In the genomic region with DNA sequence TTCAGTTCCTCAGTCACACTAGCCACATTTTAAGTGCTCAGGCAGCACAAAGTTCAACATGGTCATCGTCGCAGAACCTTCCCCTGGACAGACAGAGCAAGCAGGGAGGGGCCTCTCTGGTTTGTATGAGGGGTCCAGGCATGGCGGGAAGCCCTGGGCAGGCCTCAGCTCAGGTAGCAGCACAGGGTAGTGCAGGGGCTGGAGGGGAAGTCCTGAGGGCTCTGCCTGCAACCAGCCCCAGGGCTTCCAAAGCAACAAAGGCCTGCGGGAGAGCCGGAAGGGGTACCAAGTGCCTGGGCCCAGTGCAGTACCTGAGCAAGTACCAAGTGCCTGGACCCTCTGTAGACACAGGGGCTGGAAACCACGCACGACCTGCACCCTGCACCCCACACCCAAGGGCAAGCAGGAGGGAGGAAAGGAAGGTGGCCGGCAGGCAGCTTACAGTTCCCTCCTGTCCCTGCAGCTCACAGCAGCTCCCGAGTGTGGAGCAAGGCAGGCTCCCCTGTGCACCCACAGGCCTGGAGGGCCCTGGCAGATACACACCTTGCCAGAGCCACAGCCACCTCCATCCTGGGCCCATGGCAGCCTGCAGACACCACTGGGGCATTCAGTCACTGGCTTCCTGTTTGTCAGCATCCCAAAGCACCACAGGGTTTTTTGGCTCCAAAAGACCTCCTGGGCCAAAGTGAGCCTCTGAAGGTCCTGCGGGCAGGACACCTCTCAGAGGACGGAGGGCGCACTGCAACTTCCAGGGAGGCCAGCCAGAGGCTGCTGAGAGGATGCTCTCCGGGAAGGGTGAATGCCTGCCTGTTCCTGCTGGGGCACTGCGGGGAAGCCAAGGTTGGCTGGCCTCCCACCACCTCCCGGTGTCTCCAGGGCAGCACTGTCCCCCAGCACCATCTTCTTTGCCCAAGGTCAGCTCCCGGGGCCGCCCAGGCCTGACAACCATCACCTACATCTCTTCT, we compare ENCODE assay signal across 3 cellular contexts.
TF ChIP-seq lines count a peak whose summit lies in the region.

No MANE protein-coding gene starts in this region.

TF ChIP-seq in SK-N-SH, 30 proteins besides CTCF, POLR2A, EP300 and RAD21 (continued from another document):
- no peak for TF ChIP-seq RCOR1 (IDR thresholded peaks at IDR 0.05; ENCODE audit: low read length)
- TF ChIP-seq RFX5 (IDR thresholded peaks at IDR 0.05; ENCODE audit: low read length): no peak
- no peak for TF ChIP-seq TCF12 (IDR thresholded peaks at IDR 0.05)
- no peak for TF ChIP-seq ELF1 (IDR thresholded peaks at IDR 0.05)
- TF ChIP-seq TAF1 (IDR thresholded peaks at IDR 0.05; ENCODE audit: borderline replicate concordance, low read depth, low read length): no peak
- TF ChIP-seq, protein P1, sequence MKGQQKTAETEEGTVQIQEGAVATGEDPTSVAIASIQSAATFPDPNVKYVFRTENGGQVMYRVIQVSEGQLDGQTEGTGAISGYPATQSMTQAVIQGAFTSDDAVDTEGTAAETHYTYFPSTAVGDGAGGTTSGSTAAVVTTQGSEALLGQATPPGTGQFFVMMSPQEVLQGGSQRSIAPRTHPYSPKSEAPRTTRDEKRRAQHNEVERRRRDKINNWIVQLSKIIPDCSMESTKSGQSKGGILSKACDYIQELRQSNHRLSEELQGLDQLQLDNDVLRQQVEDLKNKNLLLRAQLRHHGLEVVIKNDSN (IDR thresholded peaks at IDR 0.05; ENCODE audit: borderline replicate concordance, low read depth): no peak
- TF ChIP-seq, protein P2, sequence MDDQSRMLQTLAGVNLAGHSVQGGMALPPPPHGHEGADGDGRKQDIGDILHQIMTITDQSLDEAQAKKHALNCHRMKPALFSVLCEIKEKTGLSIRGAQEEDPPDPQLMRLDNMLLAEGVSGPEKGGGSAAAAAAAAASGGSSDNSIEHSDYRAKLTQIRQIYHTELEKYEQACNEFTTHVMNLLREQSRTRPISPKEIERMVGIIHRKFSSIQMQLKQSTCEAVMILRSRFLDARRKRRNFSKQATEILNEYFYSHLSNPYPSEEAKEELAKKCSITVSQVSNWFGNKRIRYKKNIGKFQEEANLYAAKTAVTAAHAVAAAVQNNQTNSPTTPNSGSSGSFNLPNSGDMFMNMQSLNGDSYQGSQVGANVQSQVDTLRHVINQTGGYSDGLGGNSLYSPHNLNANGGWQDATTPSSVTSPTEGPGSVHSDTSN (IDR thresholded peaks at IDR 0.05): no peak
- TF ChIP-seq CHD2 (IDR thresholded peaks at IDR 0.05; ENCODE audit: low read length, partially characterized antibody): no peak
- no peak for TF ChIP-seq GATA2 (CRISPR knock-in tag; IDR thresholded peaks at IDR 0.05)
- TF ChIP-seq FOXJ3 (CRISPR knock-in tag; IDR thresholded peaks at IDR 0.05): no peak

TF ChIP-seq in SK-N-SH treated with all-trans-retinoic acid at 6 μM for 48 hours, 23 proteins besides CTCF, POLR2A, EP300 and RAD21 (continued from another document and continues in another):
- TF ChIP-seq, protein P3, sequence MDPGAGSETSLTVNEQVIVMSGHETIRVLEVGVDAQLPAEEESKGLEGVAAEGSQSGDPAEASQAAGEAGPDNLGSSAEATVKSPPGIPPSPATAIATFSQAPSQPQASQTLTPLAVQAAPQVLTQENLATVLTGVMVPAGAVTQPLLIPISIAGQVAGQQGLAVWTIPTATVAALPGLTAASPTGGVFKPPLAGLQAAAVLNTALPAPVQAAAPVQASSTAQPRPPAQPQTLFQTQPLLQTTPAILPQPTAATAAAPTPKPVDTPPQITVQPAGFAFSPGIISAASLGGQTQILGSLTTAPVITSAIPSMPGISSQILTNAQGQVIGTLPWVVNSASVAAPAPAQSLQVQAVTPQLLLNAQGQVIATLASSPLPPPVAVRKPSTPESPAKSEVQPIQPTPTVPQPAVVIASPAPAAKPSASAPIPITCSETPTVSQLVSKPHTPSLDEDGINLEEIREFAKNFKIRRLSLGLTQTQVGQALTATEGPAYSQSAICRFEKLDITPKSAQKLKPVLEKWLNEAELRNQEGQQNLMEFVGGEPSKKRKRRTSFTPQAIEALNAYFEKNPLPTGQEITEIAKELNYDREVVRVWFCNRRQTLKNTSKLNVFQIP (CRISPR knock-in tag; IDR thresholded peaks at IDR 0.05; ENCODE audit: borderline replicate concordance, low read depth): no peak
- no peak for TF ChIP-seq RARB (CRISPR knock-in tag; IDR thresholded peaks at IDR 0.05)
- TF ChIP-seq ARNTL (CRISPR knock-in tag; IDR thresholded peaks at IDR 0.05; ENCODE audit: borderline replicate concordance, low read depth): no peak
- no peak for TF ChIP-seq SNAI2 (CRISPR knock-in tag; IDR thresholded peaks at IDR 0.05)
- no peak for TF ChIP-seq ZNF8 (CRISPR knock-in tag; IDR thresholded peaks at IDR 0.05)
- TF ChIP-seq PPARA (CRISPR knock-in tag; IDR thresholded peaks at IDR 0.05; ENCODE audit: borderline replicate concordance): no peak
- no peak for TF ChIP-seq ZFP3 (CRISPR knock-in tag; IDR thresholded peaks at IDR 0.05)
- TF ChIP-seq TCF4 (CRISPR knock-in tag; IDR thresholded peaks at IDR 0.05; ENCODE audit: borderline replicate concordance): no peak
- TF ChIP-seq, protein P4, sequence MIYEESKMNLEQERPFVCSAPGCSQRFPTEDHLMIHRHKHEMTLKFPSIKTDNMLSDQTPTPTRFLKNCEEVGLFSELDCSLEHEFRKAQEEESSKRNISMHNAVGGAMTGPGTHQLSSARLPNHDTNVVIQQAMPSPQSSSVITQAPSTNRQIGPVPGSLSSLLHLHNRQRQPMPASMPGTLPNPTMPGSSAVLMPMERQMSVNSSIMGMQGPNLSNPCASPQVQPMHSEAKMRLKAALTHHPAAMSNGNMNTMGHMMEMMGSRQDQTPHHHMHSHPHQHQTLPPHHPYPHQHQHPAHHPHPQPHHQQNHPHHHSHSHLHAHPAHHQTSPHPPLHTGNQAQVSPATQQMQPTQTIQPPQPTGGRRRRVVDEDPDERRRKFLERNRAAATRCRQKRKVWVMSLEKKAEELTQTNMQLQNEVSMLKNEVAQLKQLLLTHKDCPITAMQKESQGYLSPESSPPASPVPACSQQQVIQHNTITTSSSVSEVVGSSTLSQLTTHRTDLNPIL (CRISPR knock-in tag; IDR thresholded peaks at IDR 0.05; ENCODE audit: low read depth): no peak
- no peak for TF ChIP-seq ZNF565 (CRISPR knock-in tag; conservative IDR thresholded peaks at IDR 0.05; ENCODE audit: low read depth)
- TF ChIP-seq GLIS3 (CRISPR knock-in tag; IDR thresholded peaks at IDR 0.05): no peak
- no peak for TF ChIP-seq CSDC2 (CRISPR knock-in tag; IDR thresholded peaks at IDR 0.05)
- no peak for TF ChIP-seq BACH2 (CRISPR knock-in tag; IDR thresholded peaks at IDR 0.05; ENCODE audit: borderline replicate concordance)
- TF ChIP-seq ZC3H10 (CRISPR knock-in tag; IDR thresholded peaks at IDR 0.05): no peak
- no peak for TF ChIP-seq ZNF70 (CRISPR knock-in tag; IDR thresholded peaks at IDR 0.05)
- TF ChIP-seq, protein P5, sequence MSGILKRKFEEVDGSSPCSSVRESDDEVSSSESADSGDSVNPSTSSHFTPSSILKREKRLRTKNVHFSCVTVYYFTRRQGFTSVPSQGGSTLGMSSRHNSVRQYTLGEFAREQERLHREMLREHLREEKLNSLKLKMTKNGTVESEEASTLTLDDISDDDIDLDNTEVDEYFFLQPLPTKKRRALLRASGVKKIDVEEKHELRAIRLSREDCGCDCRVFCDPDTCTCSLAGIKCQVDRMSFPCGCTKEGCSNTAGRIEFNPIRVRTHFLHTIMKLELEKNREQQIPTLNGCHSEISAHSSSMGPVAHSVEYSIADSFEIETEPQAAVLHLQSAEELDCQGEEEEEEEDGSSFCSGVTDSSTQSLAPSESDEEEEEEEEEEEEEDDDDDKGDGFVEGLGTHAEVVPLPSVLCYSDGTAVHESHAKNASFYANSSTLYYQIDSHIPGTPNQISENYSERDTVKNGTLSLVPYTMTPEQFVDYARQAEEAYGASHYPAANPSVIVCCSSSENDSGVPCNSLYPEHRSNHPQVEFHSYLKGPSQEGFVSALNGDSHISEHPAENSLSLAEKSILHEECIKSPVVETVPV (CRISPR knock-in tag; IDR thresholded peaks at IDR 0.05): no peak
- TF ChIP-seq, protein P6, sequence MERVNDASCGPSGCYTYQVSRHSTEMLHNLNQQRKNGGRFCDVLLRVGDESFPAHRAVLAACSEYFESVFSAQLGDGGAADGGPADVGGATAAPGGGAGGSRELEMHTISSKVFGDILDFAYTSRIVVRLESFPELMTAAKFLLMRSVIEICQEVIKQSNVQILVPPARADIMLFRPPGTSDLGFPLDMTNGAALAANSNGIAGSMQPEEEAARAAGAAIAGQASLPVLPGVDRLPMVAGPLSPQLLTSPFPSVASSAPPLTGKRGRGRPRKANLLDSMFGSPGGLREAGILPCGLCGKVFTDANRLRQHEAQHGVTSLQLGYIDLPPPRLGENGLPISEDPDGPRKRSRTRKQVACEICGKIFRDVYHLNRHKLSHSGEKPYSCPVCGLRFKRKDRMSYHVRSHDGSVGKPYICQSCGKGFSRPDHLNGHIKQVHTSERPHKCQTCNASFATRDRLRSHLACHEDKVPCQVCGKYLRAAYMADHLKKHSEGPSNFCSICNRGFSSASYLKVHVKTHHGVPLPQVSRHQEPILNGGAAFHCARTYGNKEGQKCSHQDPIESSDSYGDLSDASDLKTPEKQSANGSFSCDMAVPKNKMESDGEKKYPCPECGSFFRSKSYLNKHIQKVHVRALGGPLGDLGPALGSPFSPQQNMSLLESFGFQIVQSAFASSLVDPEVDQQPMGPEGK (CRISPR knock-in tag; IDR thresholded peaks at IDR 0.05; ENCODE audit: borderline replicate concordance): no peak

TF ChIP-seq in GM23338, 12 proteins besides CTCF, POLR2A, EP300 and RAD21:
- TF ChIP-seq EZH2 (IDR thresholded peaks at IDR 0.05; ENCODE audit: low read depth, unreplicated experiment) (no peak), EZH2phosphoT487 (IDR thresholded peaks at IDR 0.05; ENCODE audit: unreplicated experiment) (no peak), POLR2AphosphoS5 (IDR thresholded peaks at IDR 0.05; ENCODE audit: low read depth) (no peak), ZNF331 (CRISPR knock-in tag; IDR thresholded peaks at IDR 0.05; ENCODE audit: low read depth) (no peak), ZNF114 (CRISPR knock-in tag; IDR thresholded peaks at IDR 0.05) (no peak)
- TF ChIP-seq, protein P7, sequence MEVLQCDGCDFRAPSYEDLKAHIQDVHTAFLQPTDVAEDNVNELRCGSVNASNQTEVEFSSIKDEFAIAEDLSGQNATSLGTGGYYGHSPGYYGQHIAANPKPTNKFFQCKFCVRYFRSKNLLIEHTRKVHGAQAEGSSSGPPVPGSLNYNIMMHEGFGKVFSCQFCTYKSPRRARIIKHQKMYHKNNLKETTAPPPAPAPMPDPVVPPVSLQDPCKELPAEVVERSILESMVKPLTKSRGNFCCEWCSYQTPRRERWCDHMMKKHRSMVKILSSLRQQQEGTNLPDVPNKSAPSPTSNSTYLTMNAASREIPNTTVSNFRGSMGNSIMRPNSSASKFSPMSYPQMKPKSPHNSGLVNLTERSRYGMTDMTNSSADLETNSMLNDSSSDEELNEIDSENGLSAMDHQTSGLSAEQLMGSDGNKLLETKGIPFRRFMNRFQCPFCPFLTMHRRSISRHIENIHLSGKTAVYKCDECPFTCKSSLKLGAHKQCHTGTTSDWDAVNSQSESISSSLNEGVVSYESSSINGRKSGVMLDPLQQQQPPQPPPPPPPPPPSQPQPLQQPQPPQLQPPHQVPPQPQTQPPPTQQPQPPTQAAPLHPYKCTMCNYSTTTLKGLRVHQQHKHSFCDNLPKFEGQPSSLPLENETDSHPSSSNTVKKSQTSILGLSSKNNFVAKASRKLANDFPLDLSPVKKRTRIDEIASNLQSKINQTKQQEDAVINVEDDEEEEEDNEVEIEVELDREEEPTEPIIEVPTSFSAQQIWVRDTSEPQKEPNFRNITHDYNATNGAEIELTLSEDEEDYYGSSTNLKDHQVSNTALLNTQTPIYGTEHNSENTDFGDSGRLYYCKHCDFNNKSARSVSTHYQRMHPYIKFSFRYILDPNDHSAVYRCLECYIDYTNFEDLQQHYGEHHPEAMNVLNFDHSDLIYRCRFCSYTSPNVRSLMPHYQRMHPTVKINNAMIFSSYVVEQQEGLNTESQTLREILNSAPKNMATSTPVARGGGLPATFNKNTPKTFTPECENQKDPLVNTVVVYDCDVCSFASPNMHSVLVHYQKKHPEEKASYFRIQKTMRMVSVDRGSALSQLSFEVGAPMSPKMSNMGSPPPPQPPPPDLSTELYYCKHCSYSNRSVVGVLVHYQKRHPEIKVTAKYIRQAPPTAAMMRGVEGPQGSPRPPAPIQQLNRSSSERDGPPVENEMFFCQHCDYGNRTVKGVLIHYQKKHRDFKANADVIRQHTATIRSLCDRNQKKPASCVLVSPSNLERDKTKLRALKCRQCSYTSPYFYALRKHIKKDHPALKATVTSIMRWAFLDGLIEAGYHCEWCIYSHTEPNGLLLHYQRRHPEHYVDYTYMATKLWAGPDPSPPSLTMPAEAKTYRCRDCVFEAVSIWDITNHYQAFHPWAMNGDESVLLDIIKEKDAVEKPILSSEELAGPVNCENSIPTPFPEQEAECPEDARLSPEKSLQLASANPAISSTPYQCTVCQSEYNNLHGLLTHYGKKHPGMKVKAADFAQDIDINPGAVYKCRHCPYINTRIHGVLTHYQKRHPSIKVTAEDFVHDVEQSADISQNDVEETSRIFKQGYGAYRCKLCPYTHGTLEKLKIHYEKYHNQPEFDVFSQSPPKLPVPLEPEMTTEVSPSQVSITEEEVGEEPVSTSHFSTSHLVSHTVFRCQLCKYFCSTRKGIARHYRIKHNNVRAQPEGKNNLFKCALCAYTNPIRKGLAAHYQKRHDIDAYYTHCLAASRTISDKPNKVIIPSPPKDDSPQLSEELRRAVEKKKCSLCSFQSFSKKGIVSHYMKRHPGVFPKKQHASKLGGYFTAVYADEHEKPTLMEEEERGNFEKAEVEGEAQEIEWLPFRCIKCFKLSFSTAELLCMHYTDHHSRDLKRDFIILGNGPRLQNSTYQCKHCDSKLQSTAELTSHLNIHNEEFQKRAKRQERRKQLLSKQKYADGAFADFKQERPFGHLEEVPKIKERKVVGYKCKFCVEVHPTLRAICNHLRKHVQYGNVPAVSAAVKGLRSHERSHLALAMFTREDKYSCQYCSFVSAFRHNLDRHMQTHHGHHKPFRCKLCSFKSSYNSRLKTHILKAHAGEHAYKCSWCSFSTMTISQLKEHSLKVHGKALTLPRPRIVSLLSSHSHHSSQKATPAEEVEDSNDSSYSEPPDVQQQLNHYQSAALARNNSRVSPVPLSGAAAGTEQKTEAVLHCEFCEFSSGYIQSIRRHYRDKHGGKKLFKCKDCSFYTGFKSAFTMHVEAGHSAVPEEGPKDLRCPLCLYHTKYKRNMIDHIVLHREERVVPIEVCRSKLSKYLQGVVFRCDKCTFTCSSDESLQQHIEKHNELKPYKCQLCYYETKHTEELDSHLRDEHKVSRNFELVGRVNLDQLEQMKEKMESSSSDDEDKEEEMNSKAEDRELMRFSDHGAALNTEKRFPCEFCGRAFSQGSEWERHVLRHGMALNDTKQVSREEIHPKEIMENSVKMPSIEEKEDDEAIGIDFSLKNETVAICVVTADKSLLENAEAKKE (CRISPR knock-in tag; IDR thresholded peaks at IDR 0.05): no peak
- TF ChIP-seq, protein P8, sequence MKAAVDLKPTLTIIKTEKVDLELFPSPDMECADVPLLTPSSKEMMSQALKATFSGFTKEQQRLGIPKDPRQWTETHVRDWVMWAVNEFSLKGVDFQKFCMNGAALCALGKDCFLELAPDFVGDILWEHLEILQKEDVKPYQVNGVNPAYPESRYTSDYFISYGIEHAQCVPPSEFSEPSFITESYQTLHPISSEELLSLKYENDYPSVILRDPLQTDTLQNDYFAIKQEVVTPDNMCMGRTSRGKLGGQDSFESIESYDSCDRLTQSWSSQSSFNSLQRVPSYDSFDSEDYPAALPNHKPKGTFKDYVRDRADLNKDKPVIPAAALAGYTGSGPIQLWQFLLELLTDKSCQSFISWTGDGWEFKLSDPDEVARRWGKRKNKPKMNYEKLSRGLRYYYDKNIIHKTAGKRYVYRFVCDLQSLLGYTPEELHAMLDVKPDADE (IDR thresholded peaks at IDR 0.05): no peak
